24 cellular contexts compared by ENCODE assay signal in genomic region chr18:72360628-72361027, GRCh38.
"Had no signal": no experiment of that assay in that cellular context is flagged by ENCODE, and none has a peak within 500 bp of the region (broad histone marks: within the 10 kb centered on the region; RNA-seq: fewer than 3 reads in every experiment).

No MANE protein-coding gene starts in this region.

- H3K27ac Mint-ChIP-seq: dendritic cell treated with granulocyte-macrophage colony-stimulating factor and Interleukin-4, amounts not matched to agents 40 ng/mL and 50 ng/mL, for 4 days; effector memory CD8-positive, alpha-beta T cell; naive thymus-derived CD4-positive, alpha-beta T cell; nephron progenitor cell; stimulated activated memory B cell treated with anti-CD40 and anti-IgM and Interleukin-4, amounts not matched to agents 10 μg/mL and 1 μg/mL and 100 μg/mL, for 72 hours; stimulated activated naive CD8-positive, alpha-beta T cell treated with anti-CD3 and anti-CD28 coated beads, Interleukin-15, Interleukin-2, amounts not matched to agents 100 ng/mL and 50 ng/mL, for 24 hours had no signal

- ATAC-seq: effector memory CD8-positive, alpha-beta T cell; left cardiac atrium; left ventricle myocardium superior; naive thymus-derived CD4-positive, alpha-beta T cell; right lobe of liver; stimulated activated memory B cell treated with anti-CD40 and anti-IgM and Interleukin-4, amounts not matched to agents 10 μg/mL and 1 μg/mL and 100 μg/mL, for 72 hours; upper lobe of right lung had no signal

- H3K4me1 ChIP-seq: esophagus squamous epithelium, parathyroid adenoma, prostate gland, right lobe of liver, spleen, tibial artery, upper lobe of right lung, vagina had no signal

- H3K4me3 Mint-ChIP-seq: dendritic cell treated with granulocyte-macrophage colony-stimulating factor and Interleukin-4, amounts not matched to agents 40 ng/mL and 50 ng/mL, for 4 days; effector memory CD8-positive, alpha-beta T cell; naive thymus-derived CD4-positive, alpha-beta T cell; nephron progenitor cell; stimulated activated memory B cell treated with anti-CD40 and anti-IgM and Interleukin-4, amounts not matched to agents 10 μg/mL and 1 μg/mL and 100 μg/mL, for 72 hours; stimulated activated naive CD8-positive, alpha-beta T cell treated with anti-CD3 and anti-CD28 coated beads, Interleukin-15, Interleukin-2, amounts not matched to agents 100 ng/mL and 50 ng/mL, for 24 hours had no signal

- H3K4me1 Mint-ChIP-seq: naive thymus-derived CD4-positive, alpha-beta T cell; nephron progenitor cell; stimulated activated memory B cell treated with anti-CD40 and anti-IgM and Interleukin-4, amounts not matched to agents 10 μg/mL and 1 μg/mL and 100 μg/mL, for 72 hours had no signal

- H3K27me3 ChIP-seq: esophagus squamous epithelium, hepatocyte, right lobe of liver, spleen, tibial artery, upper lobe of right lung, vagina had no signal

- H3K36me3 Mint-ChIP-seq: naive thymus-derived CD4-positive, alpha-beta T cell; stimulated activated memory B cell treated with anti-CD40 and anti-IgM and Interleukin-4, amounts not matched to agents 10 μg/mL and 1 μg/mL and 100 μg/mL, for 72 hours had no signal

- DNase-seq: effector memory CD8-positive, alpha-beta T cell; esophagus squamous epithelium; kidney; left cardiac atrium; left ventricle myocardium superior; mesendoderm; naive thymus-derived CD4-positive, alpha-beta T cell; nephron progenitor cell; retina; right lobe of liver; spleen; stimulated activated CD4-positive, alpha-beta T cell treated with anti-CD3 and anti-CD28 coated beads, Interleukin-15, amount 100 ng/mL, for 24 hours; stimulated activated CD4-positive, alpha-beta T cell treated with anti-CD3 and anti-CD28 coated beads, Interleukin-1b, Interleukin-23, amount 100 ng/mL, for 48 hours; stimulated activated CD4-positive, alpha-beta T cell treated with anti-CD3 and anti-CD28 coated beads, Interleukin-4, amount 100 ng/mL, for 24 hours; tibial artery; upper lobe of right lung had no signal

- H3K27me3 Mint-ChIP-seq: dendritic cell treated with granulocyte-macrophage colony-stimulating factor and Interleukin-4, amounts not matched to agents 40 ng/mL and 50 ng/mL, for 4 days; effector memory CD8-positive, alpha-beta T cell; naive thymus-derived CD4-positive, alpha-beta T cell; stimulated activated memory B cell treated with anti-CD40 and anti-IgM and Interleukin-4, amounts not matched to agents 10 μg/mL and 1 μg/mL and 100 μg/mL, for 72 hours; stimulated activated naive CD8-positive, alpha-beta T cell treated with anti-CD3 and anti-CD28 coated beads, Interleukin-15, Interleukin-2, amounts not matched to agents 100 ng/mL and 50 ng/mL, for 24 hours had no signal

- H3K36me3 ChIP-seq: esophagus squamous epithelium, prostate gland, right lobe of liver, spleen, tibial artery, upper lobe of right lung, vagina had no signal

- H3K9me3 Mint-ChIP-seq: dendritic cell treated with granulocyte-macrophage colony-stimulating factor and Interleukin-4, amounts not matched to agents 40 ng/mL and 50 ng/mL, for 4 days; nephron progenitor cell had no signal

- H3K9me3 ChIP-seq: esophagus squamous epithelium, prostate gland, right lobe of liver, spleen, tibial artery, upper lobe of right lung, vagina had no signal

- H3K4me3 ChIP-seq: esophagus squamous epithelium, hepatocyte, lung, prostate gland, right lobe of liver, spleen, tibial artery, upper lobe of right lung, vagina had no signal

- H3K27ac ChIP-seq: esophagus squamous epithelium, hepatocyte, parathyroid adenoma, prostate gland, right lobe of liver, spleen, tibial artery, upper lobe of right lung, vagina had no signal
